1 cellular context compared by ENCODE assay signal in the genomic region with DNA sequence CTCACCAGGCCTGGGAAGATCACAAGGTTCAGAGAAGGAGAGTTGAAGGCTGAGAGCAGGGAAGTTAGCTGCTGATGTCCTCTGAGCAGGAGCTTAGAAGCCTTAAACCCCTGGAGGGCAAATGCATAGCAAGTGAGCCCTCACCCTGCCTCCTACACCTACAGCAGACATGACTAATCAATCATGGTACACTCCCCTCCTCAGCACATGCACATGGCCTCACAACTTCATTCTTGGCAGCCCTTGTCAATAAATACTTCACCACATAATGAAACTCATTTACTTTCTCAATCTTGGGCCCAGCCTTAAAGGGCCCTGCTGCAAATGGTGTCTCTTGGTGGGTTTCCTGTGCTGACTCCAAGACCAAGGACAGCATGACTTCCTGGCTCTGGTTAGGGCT.
TF ChIP-seq lines count a peak whose summit lies in the region.

No MANE protein-coding gene starts in this region.

TF ChIP-seq in SK-N-SH, 30 proteins besides CTCF, POLR2A, EP300 and RAD21 (continued from another document):
- TF ChIP-seq NFIC (IDR thresholded peaks at IDR 0.05; ENCODE audit: borderline replicate concordance) (no peak), RFX5 (IDR thresholded peaks at IDR 0.05; ENCODE audit: low read length) (no peak), ELF1 (IDR thresholded peaks at IDR 0.05) (no peak), MXI1 (IDR thresholded peaks at IDR 0.05; ENCODE audit: low read depth, low read length) (no peak)
- TF ChIP-seq, protein P1, sequence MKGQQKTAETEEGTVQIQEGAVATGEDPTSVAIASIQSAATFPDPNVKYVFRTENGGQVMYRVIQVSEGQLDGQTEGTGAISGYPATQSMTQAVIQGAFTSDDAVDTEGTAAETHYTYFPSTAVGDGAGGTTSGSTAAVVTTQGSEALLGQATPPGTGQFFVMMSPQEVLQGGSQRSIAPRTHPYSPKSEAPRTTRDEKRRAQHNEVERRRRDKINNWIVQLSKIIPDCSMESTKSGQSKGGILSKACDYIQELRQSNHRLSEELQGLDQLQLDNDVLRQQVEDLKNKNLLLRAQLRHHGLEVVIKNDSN (IDR thresholded peaks at IDR 0.05; ENCODE audit: borderline replicate concordance, low read depth): no peak
